8 cellular contexts compared by ENCODE assay signal in the genomic region with DNA sequence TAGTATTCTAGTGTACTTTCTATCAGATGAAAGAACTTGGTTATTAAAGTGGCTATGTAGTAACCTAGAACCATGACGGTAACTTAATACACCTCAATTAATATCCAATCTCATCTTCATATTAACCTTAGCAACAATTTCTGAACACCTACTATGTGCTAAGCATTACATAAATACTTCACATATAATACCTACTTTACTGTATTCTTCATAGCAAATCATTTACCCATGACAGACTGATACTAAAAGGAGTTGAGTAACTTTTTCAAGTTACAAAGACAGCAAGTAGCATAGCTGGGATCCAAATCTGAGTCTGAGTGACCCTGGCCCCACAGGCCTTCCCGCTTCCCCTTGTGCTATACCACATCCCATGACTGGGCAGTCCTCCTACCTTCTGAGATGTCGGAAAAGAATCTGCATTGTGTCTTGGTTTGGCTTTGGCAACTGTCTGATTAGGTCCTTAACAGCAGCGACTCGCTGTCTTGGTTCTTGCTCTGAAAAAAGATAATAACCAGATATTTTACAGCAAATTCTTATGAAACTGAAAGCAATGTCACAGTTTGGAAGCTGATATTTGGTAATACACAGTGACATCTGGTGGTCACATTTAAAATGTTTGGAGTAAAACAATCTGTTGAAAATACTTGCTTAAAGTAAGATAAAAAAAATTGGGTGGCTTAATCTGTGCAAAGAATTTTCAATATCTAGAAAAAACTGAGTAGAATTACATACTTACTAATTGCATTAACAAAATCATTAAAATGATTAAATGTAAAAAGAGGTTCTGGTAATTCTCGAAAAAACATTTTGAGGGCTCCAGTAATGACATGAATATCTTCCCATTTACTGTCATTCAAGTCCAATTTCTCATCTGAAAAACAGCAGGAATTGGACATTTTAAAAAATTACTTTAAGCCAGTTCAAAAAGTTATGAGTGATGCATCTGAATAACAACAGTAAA.
DNase-seq lines count a peak whose midpoint lies in the region; ATAC-seq and TF ChIP-seq lines count a peak whose summit lies in the region.

No MANE protein-coding gene starts in this region.

- TF ChIP-seq EP300 in suprapubic skin (IDR thresholded peaks at IDR 0.05), result no peak

- H3K9me3 ChIP-seq in mesenchymal stem cell (ENCODE audit: control insufficient read depth, low read length), result no peaks in the 10 kb centered on the region
- no peaks in the 10 kb centered on the region for H3K9me3 ChIP-seq in suprapubic skin

- ATAC-seq in HG03045 (IDR thresholded peaks at IDR 0.05; ENCODE audit: unreplicated experiment), result no peak

- no peak overlapping the region for H2BK15ac ChIP-seq in mesenchymal stem cell (ENCODE audit: low read depth, poor library complexity, severe bottlenecking)

- peak overlapping the region in 1 of 2 experiments; percentile 92 for H3K18ac ChIP-seq in mesenchymal stem cell (ENCODE audit: low read depth in 1 of 2, low read length in 2 of 2)

- H3K4me2 ChIP-seq in mesenchymal stem cell (ENCODE audit: low read length, poor library complexity, severe bottlenecking), result no peak overlapping the region

- peak overlapping the region; percentile 63 for H4K8ac ChIP-seq in mesenchymal stem cell (ENCODE audit: low read length)

- H3K27ac ChIP-seq in mesenchymal stem cell (ENCODE audit: low read length, poor library complexity, severe bottlenecking) (peak overlapping the region; percentile 46), suprapubic skin (peak overlapping the region; percentile 66)

- H3K27ac Mint-ChIP-seq in T-helper 1 cell treated with Interleukin-12 subunit alpha and Interleukin-12 subunit beta and Interleukin-4 antibody, amounts not matched to agents 30 μg/mL and 1 μg/mL, for 36 hours, result peak overlapping the region; percentile 78

- no peaks in the 10 kb centered on the region for H3K27me3 ChIP-seq in mesenchymal stem cell (ENCODE audit: control insufficient read depth in 1 of 2, insufficient read depth in 1 of 2, low read length in 2 of 2)
- H3K27me3 ChIP-seq in suprapubic skin, result no peaks in the 10 kb centered on the region

- H3K4me1 Mint-ChIP-seq in T-helper 1 cell treated with Interleukin-12 subunit alpha and Interleukin-12 subunit beta and Interleukin-4 antibody, amounts not matched to agents 30 μg/mL and 1 μg/mL, for 36 hours (ENCODE audit: low read depth), result peaks cover 8% of the 10 kb centered on the region

- TF ChIP-seq POLR2A in suprapubic skin (IDR thresholded peaks at IDR 0.05), result no peak

- no peak overlapping the region for H4K91ac ChIP-seq in mesenchymal stem cell (ENCODE audit: low read length)

- peak overlapping the region; percentile 36 for H3K4me3 ChIP-seq in GM12864 (ENCODE audit: low read depth, low read length)
- H3K4me3 ChIP-seq in mesenchymal stem cell (ENCODE audit: insufficient read depth in 1 of 2, low read depth in 1 of 2, low read length in 2 of 2), result peak overlapping the region in 1 of 2 experiments; percentile 79
- H3K4me3 ChIP-seq in suprapubic skin, result peak overlapping the region; percentile 38

- peak; percentile 76 for DNase-seq in Ammon's horn (ENCODE audit: low spot score)
- peak; percentile 31 for DNase-seq in GM12864 (ENCODE audit: low read depth)
- peak; percentile 28 for DNase-seq in HT-29 (ENCODE audit: low spot score)
- DNase-seq in dermis microvascular lymphatic vessel endothelial cell (ENCODE audit: low read depth in 2 of 2), result peak; percentile 69 to 74
- DNase-seq in mesenchymal stem cell, result peak; percentile 80
- DNase-seq in suprapubic skin (ENCODE audit: low spot score in 2 of 2), result no peak

- peak overlapping the region; percentile 70 for H3K4me3 Mint-ChIP-seq in T-helper 1 cell treated with Interleukin-12 subunit alpha and Interleukin-12 subunit beta and Interleukin-4 antibody, amounts not matched to agents 30 μg/mL and 1 μg/mL, for 36 hours

- H2BK12ac ChIP-seq in mesenchymal stem cell (ENCODE audit: low read length in 2 of 2), result no peak overlapping the region

- no peak overlapping the region for H3K14ac ChIP-seq in mesenchymal stem cell (ENCODE audit: low read length in 2 of 2)

- no peak overlapping the region for H3K23ac ChIP-seq in mesenchymal stem cell (ENCODE audit: low read length in 2 of 2)

- peaks cover 3% of the 10 kb centered on the region for H3K36me3 Mint-ChIP-seq in T-helper 1 cell treated with Interleukin-12 subunit alpha and Interleukin-12 subunit beta and Interleukin-4 antibody, amounts not matched to agents 30 μg/mL and 1 μg/mL, for 36 hours (ENCODE audit: low read depth)

- WGBS in mesenchymal stem cell, result 52% methylated on average over 5 of the region's 6 CpGs
- WGBS in suprapubic skin, result 44% methylated on average over 6 of the region's 6 CpGs

- H3K4ac ChIP-seq in mesenchymal stem cell (ENCODE audit: low read depth in 1 of 2, low read length in 2 of 2), result peak overlapping the region in 1 of 2 experiments; percentile 47

- H3K36me3 ChIP-seq in mesenchymal stem cell (ENCODE audit: control insufficient read depth in 1 of 2, insufficient read depth in 2 of 2, low read depth in 1 of 2, low read length in 2 of 2), result peaks cover 0 to 47% of the 10 kb centered on the region in 2 experiments
- peaks cover 8% of the 10 kb centered on the region for H3K36me3 ChIP-seq in suprapubic skin

- H3K4me1 ChIP-seq in mesenchymal stem cell (ENCODE audit: control insufficient read depth, insufficient read depth, low read depth, low read length) (peaks cover 1% of the 10 kb centered on the region), suprapubic skin (peaks cover 3% of the 10 kb centered on the region)

- H2AFZ ChIP-seq in mesenchymal stem cell (ENCODE audit: low read depth, low read length), result no peak overlapping the region

- no peaks in the 10 kb centered on the region for H3K27me3 Mint-ChIP-seq in T-helper 1 cell treated with Interleukin-12 subunit alpha and Interleukin-12 subunit beta and Interleukin-4 antibody, amounts not matched to agents 30 μg/mL and 1 μg/mL, for 36 hours (ENCODE audit: low read depth)

- H2AK5ac ChIP-seq in mesenchymal stem cell (ENCODE audit: low read length, severe bottlenecking), result no peak overlapping the region

- no peaks in the 10 kb centered on the region for H3K9me3 Mint-ChIP-seq in T-helper 1 cell treated with Interleukin-12 subunit alpha and Interleukin-12 subunit beta and Interleukin-4 antibody, amounts not matched to agents 30 μg/mL and 1 μg/mL, for 36 hours

- no peak overlapping the region for H2BK120ac ChIP-seq in mesenchymal stem cell (ENCODE audit: low read depth, low read length)

- TF ChIP-seq CTCF in GM12864 (IDR thresholded peaks at IDR 0.05; ENCODE audit: low read depth, low read length, missing control alignments), result no peak
- TF ChIP-seq CTCF in suprapubic skin (IDR thresholded peaks at IDR 0.05), result peak; percentile 27 to 29

- H3K79me1 ChIP-seq in mesenchymal stem cell (replicated peaks; ENCODE audit: low read length, poor library complexity, severe bottlenecking), result peaks cover 3% of the 10 kb centered on the region

- peak overlapping the region; percentile 92 for H3K9ac ChIP-seq in mesenchymal stem cell (ENCODE audit: low read length)

- no peak overlapping the region for H2BK5ac ChIP-seq in mesenchymal stem cell (ENCODE audit: low read depth, low read length, poor library complexity, severe bottlenecking)

Comparison
In these comparisons a context has a peak if more than half of its experiments do, and no peak if none do; other contexts are left out.
1. DNase-seq: peak in Ammon's horn (single experiment), GM12864 (single experiment), HT-29 (single experiment), dermis microvascular lymphatic vessel endothelial cell (2 of 2) and mesenchymal stem cell (single experiment); none in suprapubic skin (0 of 2).